10 cellular contexts compared by ENCODE assay signal in the genomic region with DNA sequence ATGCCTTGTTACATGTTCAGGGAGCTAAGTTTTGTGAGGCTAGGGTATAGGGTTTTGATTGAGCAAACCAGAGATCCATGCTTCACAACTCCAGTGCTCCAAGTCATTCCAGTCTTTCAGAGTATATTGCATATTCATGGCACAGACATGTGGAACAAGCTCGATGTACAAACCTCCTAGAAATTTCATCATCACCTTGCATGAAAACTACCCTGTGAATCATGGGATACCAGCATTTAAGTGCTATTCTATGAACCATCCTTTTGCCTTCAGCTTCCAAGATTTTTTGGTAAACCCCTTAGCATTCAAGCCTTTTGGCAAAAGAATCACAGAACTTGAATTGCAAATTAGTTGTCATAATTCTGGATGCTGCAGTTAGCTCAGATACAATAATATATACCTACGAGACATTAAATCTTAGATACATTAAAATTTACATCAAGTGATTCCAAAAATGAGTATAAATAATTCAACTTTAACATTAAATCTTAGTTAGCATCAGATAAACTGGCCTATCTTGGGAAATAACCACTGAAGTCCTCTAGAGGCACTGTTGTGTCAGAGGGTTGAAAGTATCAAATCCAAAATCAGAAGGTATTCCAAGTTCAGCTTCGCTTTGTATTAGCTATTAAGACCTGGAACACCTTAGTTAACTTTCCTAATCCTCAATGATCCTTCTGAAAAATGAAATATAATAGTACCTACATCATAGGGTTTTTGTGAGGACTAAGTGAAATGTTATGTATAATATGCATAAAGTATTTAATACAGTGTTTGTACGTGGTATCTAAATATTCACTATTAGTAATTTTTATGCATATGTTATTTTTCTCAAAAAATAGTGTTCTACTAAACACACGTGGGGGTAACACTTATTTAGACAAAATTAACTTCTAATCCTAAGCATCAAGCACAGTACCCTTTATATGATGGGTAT. TPM values are rescaled to one million over a fixed set of nuclear protein-coding genes. Genes with fewer than 3 reads are reported as not detected.
A peak's percentile ranks its signal among the peaks of the same experiment; 100 is the strongest.
DNase-seq lines count a peak whose midpoint lies in the region; ATAC-seq and TF ChIP-seq lines count a peak whose summit lies in the region.
"Had no signal": no experiment of that assay in that cellular context is flagged by ENCODE, and none has a peak within 500 bp of the region (broad histone marks: within the 10 kb centered on the region; RNA-seq: fewer than 3 reads in every experiment).

No MANE protein-coding gene starts in this region.

- ATAC-seq in upper lobe of left lung (ENCODE audit: low FRiP score in 2 of 2) (no peak), GM19328 (IDR thresholded peaks at IDR 0.05; ENCODE audit: unreplicated experiment) (no peak)

- no peaks in the 10 kb centered on the region for H3K36me3 Mint-ChIP-seq in MCF 10A (ENCODE audit: insufficient read depth, unreplicated experiment)

- no peaks in the 10 kb centered on the region for H3K27me3 Mint-ChIP-seq in MCF 10A (ENCODE audit: insufficient read depth, unreplicated experiment)

- CTCF ChIA-PET in MCF 10A (lab: Yijun Ruan, JAX), result interaction anchor here (0.6 to 1.5 kb wide), 13 partner anchors 10 to 424 kb away, joined by 3 to 6 read pairs (median 3); no protein-coding TSS in a partner anchor

- H3K4me3 ChIP-seq in breast epithelium (no peak overlapping the region), upper lobe of left lung (no peak overlapping the region)

- H3K27me3 ChIP-seq in breast epithelium, result no peaks in the 10 kb centered on the region
- no peaks in the 10 kb centered on the region for H3K27me3 ChIP-seq in upper lobe of left lung

- no peaks in the 10 kb centered on the region for H3K9me3 ChIP-seq in breast epithelium
- H3K9me3 ChIP-seq in upper lobe of left lung, result no peaks in the 10 kb centered on the region

- peak; percentile 36 for DNase-seq in MCF 10A (ENCODE audit: unreplicated experiment)
- no peak for DNase-seq in breast epithelium (ENCODE audit: low spot score in 2 of 2)
- DNase-seq in NCI-H69 (lab: John Stamatoyannopoulos, UW), result peak; percentile 48
- DNase-seq in fibroblast of gingiva (ENCODE audit: low read depth), result peak; percentile 28
- no peak for DNase-seq in upper lobe of left lung
- no peak for DNase-seq in activated CD8-positive, alpha-beta memory T cell treated with anti-CD3 and anti-CD28 coated beads, Interleukin-2, amount 50 U/mL, for 4 hours
- no peak for DNase-seq in GM19238 (ENCODE audit: insufficient read length, low spot score)
- DNase-seq: DMS79 treated with DMSO at 0.1 percent for 48 hours had no signal

- TF ChIP-seq POLR2A in breast epithelium (IDR thresholded peaks at IDR 0.05) (no peak), upper lobe of left lung (IDR thresholded peaks at IDR 0.05) (no peak)

- BruUV-seq in MCF 10A (replicated peaks; lab: Mats Ljungman, UMichigan), result no TSS peak

- POLR2A ChIA-PET in MCF 10A (lab: Yijun Ruan, JAX), result interaction anchor here (1.0 to 2.6 kb wide), 9 partner anchors 18 to 126 kb away, joined by 3 to 16 read pairs (median 4); no protein-coding TSS in a partner anchor

- H3K4me1 Mint-ChIP-seq in MCF 10A (ENCODE audit: insufficient read depth, unreplicated experiment), result peaks cover 23% of the 10 kb centered on the region

- 87 to 91% methylated on average over 5 of the region's 5 CpGs for WGBS in upper lobe of left lung, 2 donors

- no peak overlapping the region for H3K4me3 Mint-ChIP-seq in MCF 10A (ENCODE audit: unreplicated experiment)

- no peak overlapping the region for H3K27ac Mint-ChIP-seq in MCF 10A (ENCODE audit: low read depth, unreplicated experiment)

- intact Hi-C loops in MCF 10A (cut with micrococcal nuclease), result loop anchor here (2.0 kb wide), 1 partner anchor 124 kb away; no protein-coding TSS in a partner anchor
- intact Hi-C loops in breast epithelium (cut with DNase I; ENCODE audit: low total_unique reads), result no loop called here

- H3K36me3 ChIP-seq in breast epithelium, result no peaks in the 10 kb centered on the region
- no peaks in the 10 kb centered on the region for H3K36me3 ChIP-seq in upper lobe of left lung

- H3K27ac ChIP-seq in breast epithelium (no peak overlapping the region), upper lobe of left lung (no peak overlapping the region)

- no peak for TF ChIP-seq EP300 in upper lobe of left lung (IDR thresholded peaks at IDR 0.05)

- TF ChIP-seq CTCF in MCF 10A (IDR thresholded peaks at IDR 0.05; ENCODE audit: unreplicated experiment) (peak; percentile 39), breast epithelium (IDR thresholded peaks at IDR 0.05) (no peak), upper lobe of left lung (IDR thresholded peaks at IDR 0.05) (peak in 4 of 6 experiments; percentile 6 to 27 (median 22))

- H3K9me3 Mint-ChIP-seq in MCF 10A (ENCODE audit: unreplicated experiment), result no peaks in the 10 kb centered on the region

- H3K4me1 ChIP-seq in breast epithelium, result peaks cover 0 to 5% of the 10 kb centered on the region in 2 donors
- peaks cover 0 to under 1% (median 0%) of the 10 kb centered on the region in 4 donors for H3K4me1 ChIP-seq in upper lobe of left lung

RNA-seq across cellular contexts. Expression of a gene that starts 55.5 kb away (rescaled TPM):
- total RNA-seq in MCF 10A (2022) (not detected in 2 replicates), breast epithelium (1 to 10 TPM in 2 of 3 donors, under 1 TPM in 1; 0.16 to 1.3 (median 1.2) TPM), upper lobe of left lung (10 to 100 TPM in 1 of 6 donors, 1 to 10 TPM in 4, not detected in 1; 1.3 to 12.2 (median 2.3) TPM)
- total RNA-seq: activated CD8-positive, alpha-beta memory T cell treated with anti-CD3 and anti-CD28 coated beads for 36 hours had no signal

Comparison
In these comparisons a context has a peak if more than half of its experiments do, and no peak if none do; other contexts are left out.
1. DNase-seq: peak in MCF 10A (single experiment), NCI-H69 (single experiment) and fibroblast of gingiva (single experiment); none in breast epithelium (0 of 2), upper lobe of left lung (0 of 2), activated CD8-positive, alpha-beta memory T cell treated with anti-CD3 and anti-CD28 coated beads, Interleukin-2, amount 50 U/mL, for 4 hours (single experiment) and GM19238 (single experiment).
2. CTCF ChIP-seq: peak in MCF 10A (single experiment) and upper lobe of left lung (4 of 6); none in breast epithelium (0 of 3).